Comparison of ENCODE assay signal across 8 cellular contexts in the genomic region with DNA sequence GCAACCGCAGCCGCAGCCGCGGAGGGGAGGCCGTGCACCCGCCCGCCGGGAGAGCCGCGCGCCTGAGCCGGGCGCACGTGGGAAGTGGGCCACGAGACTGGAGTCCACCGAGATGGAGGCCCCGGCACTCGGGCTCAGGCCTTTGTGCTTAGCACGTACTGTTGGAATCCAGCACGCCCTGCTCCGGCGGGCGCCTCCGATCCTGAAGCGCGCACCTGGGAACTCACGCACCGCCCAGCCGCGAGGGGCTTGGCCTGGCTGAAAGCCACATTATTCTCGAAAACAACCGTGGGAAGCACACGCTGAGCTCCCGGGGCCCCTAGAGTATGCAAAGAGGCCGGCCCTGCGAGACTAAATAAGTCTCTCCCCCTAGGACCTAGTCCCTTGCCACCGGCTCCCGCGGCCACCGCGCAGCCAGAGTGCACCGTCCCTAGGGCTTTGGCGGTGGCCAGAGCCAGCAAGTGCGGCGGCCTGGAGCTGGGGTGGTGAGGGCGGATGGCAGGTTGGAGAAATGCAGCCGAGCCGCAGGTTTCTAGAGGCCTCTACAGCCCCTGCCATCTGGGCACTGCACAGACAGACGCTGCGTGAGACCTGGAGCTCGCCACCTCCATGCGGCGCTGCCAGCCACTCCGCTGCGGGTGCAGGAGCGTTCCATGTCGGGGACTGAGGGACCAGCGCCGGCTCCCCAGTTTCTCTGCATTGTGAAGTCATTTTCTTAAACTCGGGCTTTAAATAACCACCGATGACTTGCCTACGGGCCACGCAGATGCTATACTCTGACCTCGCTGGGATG. TPM values are rescaled to one million over a fixed set of nuclear protein-coding genes. Genes with fewer than 3 reads are reported as not detected.
A peak's percentile ranks its signal among the peaks of the same experiment; 100 is the strongest.
DNase-seq lines count a peak whose midpoint lies in the region; ATAC-seq and TF ChIP-seq lines count a peak whose summit lies in the region.

No MANE protein-coding gene starts in this region.

- ATAC-seq in HG03196 (IDR thresholded peaks at IDR 0.05; ENCODE audit: unreplicated experiment), result peak; percentile 41
- ATAC-seq in SK-N-SH treated with all-trans-retinoic acid at 6 μM for 48 hours, result peak; percentile 74

- H3K27ac ChIP-seq in BLaER1 treated with 17β-estradiol and CSF1 and Interleukin-3, amounts not matched to agents 10 nM and 100 nM, result peak overlapping the region in 5 of 11 experiments; percentile 10 to 50 (median 45); a peak in 7 of 22 replicates

- H3K27me3 ChIP-seq in BLaER1 treated with 17β-estradiol and CSF1 and Interleukin-3, amounts not matched to agents 10 nM and 100 nM, result peaks cover 18 to 28% (median 24%) of the 10 kb centered on the region in 11 experiments
- peaks cover 18% of the 10 kb centered on the region for H3K27me3 ChIP-seq in kidney epithelial cell (ENCODE audit: control insufficient read depth, insufficient read depth, low read length)

- H3K4me2 ChIP-seq in BLaER1 treated with 17β-estradiol and CSF1 and Interleukin-3, amounts not matched to agents 10 nM and 100 nM, result peak overlapping the region; percentile 91 to 99 (median 97)

- peak; percentile 38 for TF ChIP-seq POLR2A in GM19193 (IDR thresholded peaks at IDR 0.05; ENCODE audit: extremely low read depth, insufficient read depth, insufficient read length)

- H3K4me3 ChIP-seq in BLaER1 treated with 17β-estradiol and CSF1 and Interleukin-3, amounts not matched to agents 10 nM and 100 nM, result peak overlapping the region; percentile 31 to 66 (median 54)
- H3K4me3 ChIP-seq in cardiac fibroblast (replicated peaks in 1 of 2; ENCODE audit: low read depth in 2 of 2, low read length in 2 of 2) (peak overlapping the region; percentile 37 to 45), kidney epithelial cell (ENCODE audit: low read depth, low read length) (peak overlapping the region; percentile 33)

- peak overlapping the region in 10 of 11 experiments; percentile 34 to 69 (median 54); a peak in 21 of 22 replicates for H3K9ac ChIP-seq in BLaER1 treated with 17β-estradiol and CSF1 and Interleukin-3, amounts not matched to agents 10 nM and 100 nM

- no peaks in the 10 kb centered on the region for H3K36me3 ChIP-seq in BLaER1 treated with 17β-estradiol and CSF1 and Interleukin-3, amounts not matched to agents 10 nM and 100 nM
- H3K36me3 ChIP-seq in kidney epithelial cell (ENCODE audit: control insufficient read depth, insufficient read depth, low read length), result no peaks in the 10 kb centered on the region

- 0 out of 22 replicates have a peak, but pooled peaks cover 0 to 6% (median 0%) of the 10 kb centered on the region in 11 experiments for H4K20me1 ChIP-seq in BLaER1 treated with 17β-estradiol and CSF1 and Interleukin-3, amounts not matched to agents 10 nM and 100 nM

- DNase-seq in cardiac fibroblast (ENCODE audit: low read depth in 2 of 2) (peak; percentile 20 to 29), kidney epithelial cell (ENCODE audit: low read depth) (no peak), AG08395 (ENCODE audit: low spot score) (no peak)
- peak in 2 of 3 experiments; percentile 6 to 18 for DNase-seq in stimulated activated CD4-positive, alpha-beta T cell treated with anti-CD3 and anti-CD28 coated beads, TNF-alpha, amount 100 ng/mL, for 4 hours (ENCODE audit: low read depth in 3 of 3)

- peaks cover 26 to 60% (median 31%) of the 10 kb centered on the region in 10 experiments for H3K4me1 ChIP-seq in BLaER1 treated with 17β-estradiol and CSF1 and Interleukin-3, amounts not matched to agents 10 nM and 100 nM

- TF ChIP-seq CTCF in cardiac fibroblast (IDR thresholded peaks at IDR 0.05; ENCODE audit: low read depth, low read length) (no peak), kidney epithelial cell (IDR thresholded peaks at IDR 0.05; ENCODE audit: insufficient read depth, low read length, poor library complexity, severe bottlenecking) (no peak)

- H3K9me3 ChIP-seq in BLaER1 treated with 17β-estradiol and CSF1 and Interleukin-3, amounts not matched to agents 10 nM and 100 nM (replicated peaks in 1 of 11), result peaks cover 0 to 6% (median 0%) of the 10 kb centered on the region in 11 experiments; a peak in 7 of 22 replicates

TF ChIP-seq in SK-N-SH treated with all-trans-retinoic acid at 6 μM for 48 hours, 23 proteins besides CTCF, POLR2A, EP300 and RAD21:
- TF ChIP-seq ZC3H10 (CRISPR knock-in tag; IDR thresholded peaks at IDR 0.05) (no peak), ZNF565 (CRISPR knock-in tag; conservative IDR thresholded peaks at IDR 0.05; ENCODE audit: low read depth) (no peak), OSR1 (CRISPR knock-in tag; IDR thresholded peaks at IDR 0.05) (no peak), ISL1 (CRISPR knock-in tag; IDR thresholded peaks at IDR 0.05) (no peak), SNAI2 (CRISPR knock-in tag; IDR thresholded peaks at IDR 0.05) (no peak), CSDC2 (CRISPR knock-in tag; IDR thresholded peaks at IDR 0.05) (no peak), PPARA (CRISPR knock-in tag; IDR thresholded peaks at IDR 0.05; ENCODE audit: borderline replicate concordance) (no peak), ZFP30 (CRISPR knock-in tag; IDR thresholded peaks at IDR 0.05) (no peak), ZFP3 (CRISPR knock-in tag; IDR thresholded peaks at IDR 0.05) (no peak), GLIS3 (CRISPR knock-in tag; IDR thresholded peaks at IDR 0.05) (no peak)
- TF ChIP-seq, protein P1, sequence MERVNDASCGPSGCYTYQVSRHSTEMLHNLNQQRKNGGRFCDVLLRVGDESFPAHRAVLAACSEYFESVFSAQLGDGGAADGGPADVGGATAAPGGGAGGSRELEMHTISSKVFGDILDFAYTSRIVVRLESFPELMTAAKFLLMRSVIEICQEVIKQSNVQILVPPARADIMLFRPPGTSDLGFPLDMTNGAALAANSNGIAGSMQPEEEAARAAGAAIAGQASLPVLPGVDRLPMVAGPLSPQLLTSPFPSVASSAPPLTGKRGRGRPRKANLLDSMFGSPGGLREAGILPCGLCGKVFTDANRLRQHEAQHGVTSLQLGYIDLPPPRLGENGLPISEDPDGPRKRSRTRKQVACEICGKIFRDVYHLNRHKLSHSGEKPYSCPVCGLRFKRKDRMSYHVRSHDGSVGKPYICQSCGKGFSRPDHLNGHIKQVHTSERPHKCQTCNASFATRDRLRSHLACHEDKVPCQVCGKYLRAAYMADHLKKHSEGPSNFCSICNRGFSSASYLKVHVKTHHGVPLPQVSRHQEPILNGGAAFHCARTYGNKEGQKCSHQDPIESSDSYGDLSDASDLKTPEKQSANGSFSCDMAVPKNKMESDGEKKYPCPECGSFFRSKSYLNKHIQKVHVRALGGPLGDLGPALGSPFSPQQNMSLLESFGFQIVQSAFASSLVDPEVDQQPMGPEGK (CRISPR knock-in tag; IDR thresholded peaks at IDR 0.05; ENCODE audit: borderline replicate concordance), result no peak
- TF ChIP-seq, protein P2, sequence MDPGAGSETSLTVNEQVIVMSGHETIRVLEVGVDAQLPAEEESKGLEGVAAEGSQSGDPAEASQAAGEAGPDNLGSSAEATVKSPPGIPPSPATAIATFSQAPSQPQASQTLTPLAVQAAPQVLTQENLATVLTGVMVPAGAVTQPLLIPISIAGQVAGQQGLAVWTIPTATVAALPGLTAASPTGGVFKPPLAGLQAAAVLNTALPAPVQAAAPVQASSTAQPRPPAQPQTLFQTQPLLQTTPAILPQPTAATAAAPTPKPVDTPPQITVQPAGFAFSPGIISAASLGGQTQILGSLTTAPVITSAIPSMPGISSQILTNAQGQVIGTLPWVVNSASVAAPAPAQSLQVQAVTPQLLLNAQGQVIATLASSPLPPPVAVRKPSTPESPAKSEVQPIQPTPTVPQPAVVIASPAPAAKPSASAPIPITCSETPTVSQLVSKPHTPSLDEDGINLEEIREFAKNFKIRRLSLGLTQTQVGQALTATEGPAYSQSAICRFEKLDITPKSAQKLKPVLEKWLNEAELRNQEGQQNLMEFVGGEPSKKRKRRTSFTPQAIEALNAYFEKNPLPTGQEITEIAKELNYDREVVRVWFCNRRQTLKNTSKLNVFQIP (CRISPR knock-in tag; IDR thresholded peaks at IDR 0.05; ENCODE audit: borderline replicate concordance, low read depth), result no peak
- TF ChIP-seq, protein P3, sequence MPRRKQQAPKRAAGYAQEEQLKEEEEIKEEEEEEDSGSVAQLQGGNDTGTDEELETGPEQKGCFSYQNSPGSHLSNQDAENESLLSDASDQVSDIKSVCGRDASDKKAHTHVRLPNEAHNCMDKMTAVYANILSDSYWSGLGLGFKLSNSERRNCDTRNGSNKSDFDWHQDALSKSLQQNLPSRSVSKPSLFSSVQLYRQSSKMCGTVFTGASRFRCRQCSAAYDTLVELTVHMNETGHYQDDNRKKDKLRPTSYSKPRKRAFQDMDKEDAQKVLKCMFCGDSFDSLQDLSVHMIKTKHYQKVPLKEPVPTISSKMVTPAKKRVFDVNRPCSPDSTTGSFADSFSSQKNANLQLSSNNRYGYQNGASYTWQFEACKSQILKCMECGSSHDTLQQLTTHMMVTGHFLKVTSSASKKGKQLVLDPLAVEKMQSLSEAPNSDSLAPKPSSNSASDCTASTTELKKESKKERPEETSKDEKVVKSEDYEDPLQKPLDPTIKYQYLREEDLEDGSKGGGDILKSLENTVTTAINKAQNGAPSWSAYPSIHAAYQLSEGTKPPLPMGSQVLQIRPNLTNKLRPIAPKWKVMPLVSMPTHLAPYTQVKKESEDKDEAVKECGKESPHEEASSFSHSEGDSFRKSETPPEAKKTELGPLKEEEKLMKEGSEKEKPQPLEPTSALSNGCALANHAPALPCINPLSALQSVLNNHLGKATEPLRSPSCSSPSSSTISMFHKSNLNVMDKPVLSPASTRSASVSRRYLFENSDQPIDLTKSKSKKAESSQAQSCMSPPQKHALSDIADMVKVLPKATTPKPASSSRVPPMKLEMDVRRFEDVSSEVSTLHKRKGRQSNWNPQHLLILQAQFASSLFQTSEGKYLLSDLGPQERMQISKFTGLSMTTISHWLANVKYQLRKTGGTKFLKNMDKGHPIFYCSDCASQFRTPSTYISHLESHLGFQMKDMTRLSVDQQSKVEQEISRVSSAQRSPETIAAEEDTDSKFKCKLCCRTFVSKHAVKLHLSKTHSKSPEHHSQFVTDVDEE (CRISPR knock-in tag; IDR thresholded peaks at IDR 0.05), result no peak
TF ChIP-seq in SK-N-SH treated with all-trans-retinoic acid at 6 μM for 48 hours: peak in this region for 0.

RNA-seq across cellular contexts. Expression of a gene that starts 42.0 kb away (rescaled TPM):
- 0.96 TPM in 1 of 2 replicates, not detected in the other for total RNA-seq in kidney epithelial cell

Comparison
In these comparisons a context has a peak if more than half of its experiments do, and no peak if none do; other contexts are left out.
1. DNase-seq: peak in cardiac fibroblast (2 of 2) and stimulated activated CD4-positive, alpha-beta T cell treated with anti-CD3 and anti-CD28 coated beads, TNF-alpha, amount 100 ng/mL, for 4 hours (2 of 3); none in kidney epithelial cell (single experiment) and AG08395 (single experiment).
2. Peak in every context shown above with its lines, with median percentiles within 50 percentile points of each other: H3K4me3 ChIP-seq.